9 cellular contexts compared by ENCODE assay signal in the genomic region with DNA sequence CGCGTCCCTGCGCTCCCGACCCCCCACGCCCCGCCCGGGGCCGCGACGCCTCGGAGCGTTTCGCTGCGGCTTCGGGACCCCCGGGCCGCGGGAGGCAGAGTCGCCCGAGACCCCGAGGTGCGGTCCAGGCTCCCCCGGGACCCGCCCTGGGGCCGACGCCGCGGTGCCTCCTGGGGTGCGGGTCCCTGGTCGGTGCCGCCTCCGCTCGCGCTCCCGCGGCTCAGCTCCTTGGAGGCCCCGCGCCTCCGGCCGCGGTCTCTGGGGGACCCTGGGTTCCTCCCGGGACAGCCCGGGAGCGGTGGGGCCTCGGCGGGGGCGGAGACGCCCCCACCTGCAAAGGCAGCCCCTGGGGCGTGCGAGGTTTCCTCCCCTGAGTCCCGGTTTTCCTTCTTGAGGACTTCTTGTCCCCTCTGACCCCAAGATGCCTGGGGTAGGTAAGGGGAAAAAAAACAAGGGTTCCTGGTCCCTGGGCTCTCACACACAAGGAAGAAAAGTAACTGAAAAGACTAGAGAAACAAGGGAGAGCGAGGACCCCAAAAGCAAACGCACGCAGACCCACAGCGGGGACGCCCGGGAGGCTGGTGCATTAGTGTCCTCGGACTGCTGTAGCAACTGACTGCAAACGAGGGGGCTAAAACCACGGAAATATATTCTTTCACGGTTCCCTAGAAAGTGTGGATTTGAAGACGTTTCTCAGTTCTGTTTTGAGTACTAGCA. TPM values are rescaled to one million over a fixed set of nuclear protein-coding genes. Genes with fewer than 3 reads are reported as not detected.
DNase-seq lines count a peak whose midpoint lies in the region; ATAC-seq, FAIRE-seq and TF ChIP-seq lines count a peak whose summit lies in the region.
"Had no signal": no experiment of that assay in that cellular context is flagged by ENCODE, and none has a peak within 500 bp of the region (broad histone marks: within the 10 kb centered on the region; RNA-seq: fewer than 3 reads in every experiment).

No MANE protein-coding gene starts in this region.

- TF ChIP-seq RAD21 in A549 (conservative IDR thresholded peaks at IDR 0.05 in 1 of 2, IDR thresholded peaks at IDR 0.05 in 1 of 2), result no peak

- FAIRE-seq in A549 (lab: Jason Lieb, UNC), result no peak

- TF ChIP-seq POLR2A in A549 (IDR thresholded peaks at IDR 0.05; ENCODE audit: low read length), result no peak
- TF ChIP-seq POLR2A in esophagus squamous epithelium (IDR thresholded peaks at IDR 0.05), result no peak
- no peak for TF ChIP-seq POLR2A in ovary (IDR thresholded peaks at IDR 0.05)

- H3K36me3 ChIP-seq in Panc1 (ENCODE audit: control insufficient read depth, insufficient read depth, low read length) (no peaks in the 10 kb centered on the region), esophagus squamous epithelium (peaks cover 0 to 12% (median 0%) of the 10 kb centered on the region in 3 donors), ovary (no peaks in the 10 kb centered on the region)

- WGBS in A549 (ENCODE audit: missing lambda C conversion rate), result 78% methylated on average over 11 of the region's 62 CpGs
- WGBS in esophagus squamous epithelium, 2 donors, result 11 to 14% methylated on average over 11 to 12 of the region's 62 CpGs
- WGBS in ovary, 3 donors, result 1 to 3% (median 1%) methylated on average over 44 to 62 of the region's 62 CpGs

- no TSS peak for BruUV-seq in Panc1 (replicated peaks; lab: Mats Ljungman, UMichigan)

- CTCF ChIA-PET in A549 (lab: Yijun Ruan, JAX) (interaction anchor here (1.0 kb wide), 2 partner anchors 9 to 108 kb away, joined by 3 read pairs; no protein-coding TSS in a partner anchor), Panc1 (lab: Charles Lee) (interaction anchor here (1.0 kb wide), 1 partner anchor 19 kb away, joined by 3 read pairs; no protein-coding TSS in a partner anchor)

- H3K4me1 ChIP-seq in A549 (no peaks in the 10 kb centered on the region), Panc1 (ENCODE audit: control insufficient read depth, insufficient read depth, low read length) (no peaks in the 10 kb centered on the region; the same call in 1 of the 2 replicates), esophagus squamous epithelium (peaks cover 0 to 23% (median 8%) of the 10 kb centered on the region in 3 donors), ovary (ENCODE audit: insufficient read depth) (peaks cover 6% of the 10 kb centered on the region)

- TF ChIP-seq CTCF in A549 (IDR thresholded peaks at IDR 0.05) (no peak), Panc1 (IDR thresholded peaks at IDR 0.05) (no peak), esophagus squamous epithelium (IDR thresholded peaks at IDR 0.05) (no peak), ovary (IDR thresholded peaks at IDR 0.05) (no peak)

- H3K27ac ChIP-seq in A549, result peak overlapping the region; percentile 83 to 96
- H3K27ac ChIP-seq in Panc1 (ENCODE audit: low read length), result peak overlapping the region; percentile 69
- H3K27ac ChIP-seq in esophagus squamous epithelium, result peak overlapping the region; percentile 89 to 96 (median 93)
- H3K27ac ChIP-seq in ovary, result peak overlapping the region; percentile 33 to 91

- H3K27me3 ChIP-seq in Panc1 (ENCODE audit: control insufficient read depth, insufficient read depth, low read length) (no peaks in the 10 kb centered on the region), esophagus squamous epithelium (no peaks in the 10 kb centered on the region), ovary (no peaks in the 10 kb centered on the region)

- in situ Hi-C loops in Panc1 (cut with HindIII; ENCODE audit: low pct_unique_long_range_greater_than_20kb, low sequenced_read_pairs), result no loop called here

- H3K4me2 ChIP-seq in A549, result peak overlapping the region; percentile 93

- intact Hi-C loops in Panc1 (cut with micrococcal nuclease; ENCODE audit: unreplicated experiment), result no loop called here
- intact Hi-C loops in esophagus squamous epithelium (cut with DNase I), result no loop called here
- intact Hi-C loops in ovary (cut with DNase I), result no loop called here

- DNase-seq in A549 (ENCODE audit: low read depth in 1 of 2, low spot score in 1 of 2), result no peak
- no peak for DNase-seq in Panc1 (ENCODE audit: low read depth, low spot score)
- no peak for DNase-seq in esophagus squamous epithelium (lab: John Stamatoyannopoulos, UW)
- peak in 2 of 5 donors; percentile 43 to 49 for DNase-seq in ovary
- no peak for DNase-seq in activated CD4-positive, CD25-positive, alpha-beta regulatory T cell (lab: John Stamatoyannopoulos, UW)
- no peak for DNase-seq in NCI-H226
- no peak for DNase-seq in C1 segment of cervical spinal cord (lab: John Stamatoyannopoulos, UW)

- POLR2A ChIA-PET in A549 (lab: Yijun Ruan, JAX), result no interaction called here
- POLR2A ChIA-PET in Panc1 (lab: Charles Lee), result no interaction called here

- H3K9me3 ChIP-seq in A549 (peaks cover 50% of the 10 kb centered on the region), Panc1 (ENCODE audit: control insufficient read depth, insufficient read depth, low read depth, low read length) (peaks cover 2% of the 10 kb centered on the region; the same call in 1 of the 2 replicates), esophagus squamous epithelium (peaks cover 0 to 26% (median 3%) of the 10 kb centered on the region in 3 donors), ovary (peaks cover 0 to 10% of the 10 kb centered on the region in 2 donors)

- ATAC-seq in A549, result peak in 1 of 2 experiments; percentile 30; a peak in 1 of 6 replicates
- peak; percentile 2 for ATAC-seq in GM19328 (IDR thresholded peaks at IDR 0.05; ENCODE audit: unreplicated experiment)
- ATAC-seq in Panc1, result peak; percentile 18; the same call in 1 of the 2 replicates

- TF ChIP-seq EP300 in A549 (IDR thresholded peaks at IDR 0.05), result no peak
- no peak for TF ChIP-seq EP300 in ovary (IDR thresholded peaks at IDR 0.05)

- H3K4me3 ChIP-seq in A549, result peak overlapping the region; percentile 88
- peak overlapping the region; percentile 66 to 77 for H3K4me3 ChIP-seq in Panc1 (ENCODE audit: low read depth in 2 of 2, low read length in 2 of 2)
- peak overlapping the region; percentile 79 to 95 (median 85) for H3K4me3 ChIP-seq in esophagus squamous epithelium
- H3K4me3 ChIP-seq in ovary, result peak overlapping the region; percentile 67

TF ChIP-seq in A549, 52 proteins besides CTCF, POLR2A, EP300 and RAD21 (continues in another document):
- TF ChIP-seq NFE2L2 (conservative IDR thresholded peaks at IDR 0.05; ENCODE audit: low read length) (no peak), ZFP36 (IDR thresholded peaks at IDR 0.05; ENCODE audit: borderline replicate concordance, partially characterized antibody) (no peak), SREBF2 (IDR thresholded peaks at IDR 0.05) (no peak), MAFK (IDR thresholded peaks at IDR 0.05; ENCODE audit: partially characterized antibody) (no peak)

RNA-seq across cellular contexts. Expression of a gene that starts 0.7 kb away (rescaled TPM):
- polyA plus RNA-seq in A549 (2011; rRNA removed) (2.3 and 3.7 TPM in 2 replicates), A549 (2017; fragmentation: RNase III; extraction: RNeasy Plus Mini Kit Qiagen cat#74134 plus additional on column Dnase treatment) (1.4 to 1.7 TPM (median 1.5 TPM) in 3 replicates), ovary (1 to 10 TPM; 5.7 to 6.7 TPM)
- polyA plus RNA-seq in A549 (2012; cell fraction: cytosol; rRNA removed), result 0.52 TPM in 2 replicates
- 0.28 and 0.42 TPM in 2 replicates for polyA plus RNA-seq in A549 (2012; cell fraction: nucleus; rRNA removed)
- 2.7 and 4.0 TPM in 2 replicates for polyA minus RNA-seq in A549 (2011; rRNA and poly(A)+ RNA removed)
- total RNA-seq in Panc1 (2021; ENCODE audit: unreplicated experiment) (7.3 TPM), esophagus squamous epithelium (1 to 10 TPM; 2.0 to 4.4 (median 2.4) TPM), ovary (10 to 100 TPM in 6 of 7 donors, 1 to 10 TPM in 1; 4.5 to 18.0 (median 14.8) TPM)
- 2.3 TPM for polyA plus RNA-seq in Panc1 (2012; ENCODE audit: insufficient read length)

RNA-seq across cellular contexts. Expression of a gene that starts 22.3 kb away (rescaled TPM):
- polyA plus RNA-seq in A549 (2011; rRNA removed), result 0.54 and 0.75 TPM in 2 replicates
- 0.11 and 0.13 TPM in 2 replicates for polyA plus RNA-seq in A549 (2012; cell fraction: cytosol; rRNA removed)
- 0.22 and 0.45 TPM in 2 replicates for polyA plus RNA-seq in A549 (2012; cell fraction: nucleus; rRNA removed)
- polyA plus RNA-seq in A549 (2017; fragmentation: RNase III; extraction: RNeasy Plus Mini Kit Qiagen cat#74134 plus additional on column Dnase treatment), result 0.33 to 0.65 TPM (median 0.63 TPM) in 3 replicates
- polyA minus RNA-seq in A549 (2011; rRNA and poly(A)+ RNA removed), result 0.70 and 0.78 TPM in 2 replicates
- total RNA-seq in Panc1 (2021; ENCODE audit: unreplicated experiment), result 1.5 TPM
- 1.2 TPM for polyA plus RNA-seq in Panc1 (2012; ENCODE audit: insufficient read length)
- 1 to 10 TPM in 3 of 4 donors, under 1 TPM in 1; 0.70 to 5.1 (median 4.0) TPM for total RNA-seq in esophagus squamous epithelium
- total RNA-seq in ovary, result 10 to 100 TPM in 1 of 7 donors, 1 to 10 TPM in 6; 4.9 to 10.5 (median 7.6) TPM
- polyA plus RNA-seq in ovary, result 1 to 10 TPM; 5.7 to 6.9 TPM

RNA-seq across cellular contexts. Expression of a gene that starts 25.1 kb away (rescaled TPM):
- polyA plus RNA-seq in A549 (2011; rRNA removed) (not detected in 2 replicates), A549 (2017; fragmentation: RNase III; extraction: RNeasy Plus Mini Kit Qiagen cat#74134 plus additional on column Dnase treatment) (not detected in 3 replicates), ovary (1 to 10 TPM; 3.8 to 3.9 TPM)
- polyA plus RNA-seq in A549 (2012; cell fraction: cytosol; rRNA removed), result not detected in 2 replicates
- polyA plus RNA-seq in A549 (2012; cell fraction: nucleus; rRNA removed), result not detected in 2 replicates
- not detected in 2 replicates for polyA minus RNA-seq in A549 (2011; rRNA and poly(A)+ RNA removed)
- total RNA-seq in Panc1 (2021; ENCODE audit: unreplicated experiment) (not detected), esophagus squamous epithelium (1 to 10 TPM in 3 of 4 donors, under 1 TPM in 1; 0.79 to 5.8 (median 2.5) TPM), ovary (1 to 10 TPM; 2.8 to 9.0 (median 6.9) TPM)
- 0.06 TPM for polyA plus RNA-seq in Panc1 (2012; ENCODE audit: insufficient read length)
- total RNA-seq: glomerular endothelial cell had no signal

RNA-seq across cellular contexts. Expression of a gene that starts 56.7 kb away (rescaled TPM):
- polyA plus RNA-seq in A549 (2011; rRNA removed), result 43.5 and 46.7 TPM in 2 replicates
- 150 and 176 TPM in 2 replicates for polyA plus RNA-seq in A549 (2012; cell fraction: cytosol; rRNA removed)
- 260 and 359 TPM in 2 replicates for polyA plus RNA-seq in A549 (2012; cell fraction: nucleus; rRNA removed)
- polyA plus RNA-seq in A549 (2017; fragmentation: RNase III; extraction: RNeasy Plus Mini Kit Qiagen cat#74134 plus additional on column Dnase treatment), result 87.7 to 90.5 TPM (median 89.9 TPM) in 3 replicates
- 51.0 and 51.2 TPM in 2 replicates for polyA minus RNA-seq in A549 (2011; rRNA and poly(A)+ RNA removed)
- 143 TPM for total RNA-seq in Panc1 (2021; ENCODE audit: unreplicated experiment)
- polyA plus RNA-seq in Panc1 (2012; ENCODE audit: insufficient read length), result 180 TPM
- 10 to 100 TPM; 57.8 to 88.6 (median 74.7) TPM for total RNA-seq in esophagus squamous epithelium
- 10 to 100 TPM; 26.2 to 54.7 (median 39.5) TPM for total RNA-seq in ovary
- polyA plus RNA-seq in ovary, result 10 to 100 TPM; 11.3 to 44.3 TPM

RNA-seq across cellular contexts. Expression of a gene that starts 58.7 kb away (rescaled TPM):
- polyA plus RNA-seq in A549 (2011; rRNA removed), result 2.6 and 3.3 TPM in 2 replicates
- 1.0 and 1.1 TPM in 2 replicates for polyA plus RNA-seq in A549 (2012; cell fraction: cytosol; rRNA removed)
- 0.73 and 1.1 TPM in 2 replicates for polyA plus RNA-seq in A549 (2012; cell fraction: nucleus; rRNA removed)
- polyA plus RNA-seq in A549 (2017; fragmentation: RNase III; extraction: RNeasy Plus Mini Kit Qiagen cat#74134 plus additional on column Dnase treatment), result 1.9 to 2.5 TPM (median 2.2 TPM) in 3 replicates
- polyA minus RNA-seq in A549 (2011; rRNA and poly(A)+ RNA removed), result 3.9 and 4.0 TPM in 2 replicates
- total RNA-seq in Panc1 (2021; ENCODE audit: unreplicated experiment), result 4.9 TPM
- 2.7 TPM for polyA plus RNA-seq in Panc1 (2012; ENCODE audit: insufficient read length)
- total RNA-seq in esophagus squamous epithelium, result 10 to 100 TPM in 2 of 4 donors, 1 to 10 TPM in 2; 7.2 to 13.7 (median 9.8) TPM
- 1 to 10 TPM; 3.7 to 6.5 (median 5.1) TPM for total RNA-seq in ovary
- polyA plus RNA-seq in ovary, result 1 to 10 TPM; 4.7 TPM
